ENCODE assay signal across 15 cellular contexts in the genomic region with DNA sequence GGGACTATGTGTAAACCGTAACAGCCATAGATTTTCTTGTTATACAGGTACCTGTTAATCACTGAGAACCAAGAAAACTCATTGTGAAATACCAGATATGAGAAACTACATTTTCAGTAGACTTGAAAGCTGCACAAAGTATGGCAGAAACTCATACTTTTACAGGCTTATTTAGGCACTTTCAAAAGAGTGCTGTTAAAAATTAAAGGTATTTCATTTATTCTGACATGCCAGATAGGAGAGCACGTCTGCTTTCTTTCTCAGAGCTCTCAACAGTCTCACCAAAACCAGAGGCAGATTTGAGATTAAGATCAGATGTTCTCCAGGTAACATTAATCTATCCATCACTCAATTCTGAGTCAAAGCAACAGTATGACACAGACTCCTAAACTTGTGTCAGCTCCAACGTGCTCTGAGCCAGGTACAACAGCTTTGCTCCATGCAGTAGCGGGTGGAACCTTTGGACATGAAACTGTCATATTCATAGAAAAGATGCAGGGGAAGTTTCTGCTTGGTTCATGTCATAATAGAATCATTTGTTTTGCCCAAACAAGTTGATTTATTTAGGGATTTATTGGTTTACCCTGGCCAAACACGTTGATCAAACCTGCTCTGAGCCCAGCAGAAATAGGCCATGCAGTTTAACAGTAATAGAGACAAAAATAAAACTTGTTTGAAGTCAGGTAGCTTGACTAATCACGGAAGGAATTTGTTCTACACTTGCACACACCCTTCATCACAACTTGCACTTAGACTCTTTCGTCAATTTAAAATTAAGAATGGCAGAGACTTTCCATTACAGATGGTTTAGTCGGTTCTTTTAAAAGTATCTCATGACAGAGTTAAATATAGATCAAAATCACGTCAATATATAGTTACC. TPM values are rescaled to one million over a fixed set of nuclear protein-coding genes. Genes with fewer than 3 reads are reported as not detected.
DNase-seq lines count a peak whose midpoint lies in the region; ATAC-seq and TF ChIP-seq lines count a peak whose summit lies in the region.
"Had no signal": no experiment of that assay in that cellular context is flagged by ENCODE, and none has a peak within 500 bp of the region (broad histone marks: within the 10 kb centered on the region; RNA-seq: fewer than 3 reads in every experiment).

No MANE protein-coding gene starts in this region.

- H3K27me3 Mint-ChIP-seq in neural crest cell (ENCODE audit: low read depth), result no peaks in the 10 kb centered on the region

- ATAC-seq in GM18867 (IDR thresholded peaks at IDR 0.05; ENCODE audit: unreplicated experiment), result peak; percentile 75
- ATAC-seq in GM21619 (IDR thresholded peaks at IDR 0.05; ENCODE audit: unreplicated experiment), result peak; percentile 51
- peak; percentile 60 for ATAC-seq in HG03280 (IDR thresholded peaks at IDR 0.05; ENCODE audit: unreplicated experiment)
- no peak for ATAC-seq in HG03571 (IDR thresholded peaks at IDR 0.05; ENCODE audit: unreplicated experiment)
- ATAC-seq: left ventricle myocardium superior, natural killer cell had no signal

- peak overlapping the region; percentile 52 for H3K27ac Mint-ChIP-seq in neural crest cell (ENCODE audit: unreplicated experiment)
- H3K27ac Mint-ChIP-seq: CD14-positive monocyte, natural killer cell had no signal

- no peak overlapping the region for H3K4me3 Mint-ChIP-seq in neural crest cell
- H3K4me3 Mint-ChIP-seq: CD14-positive monocyte, natural killer cell had no signal

- no peaks in the 10 kb centered on the region for H3K36me3 Mint-ChIP-seq in neural crest cell (ENCODE audit: low read depth)
- H3K36me3 Mint-ChIP-seq: CD14-positive monocyte, natural killer cell had no signal

- no peak overlapping the region for H3K27ac ChIP-seq in coronary artery

- H3K4me3 ChIP-seq in coronary artery, result no peak overlapping the region

- H3K4me1 Mint-ChIP-seq in neural crest cell, result peaks cover 7% of the 10 kb centered on the region
- H3K4me1 Mint-ChIP-seq: natural killer cell had no signal

- DNase-seq in neural crest cell (ENCODE audit: low read depth, low spot score) (no peak), coronary artery (ENCODE audit: low spot score) (no peak), UCSD-AML1 (lab: John Stamatoyannopoulos, UW; ENCODE audit: unreplicated experiment) (no peak)
- DNase-seq in stimulated activated CD4-positive, alpha-beta T cell treated with anti-CD3 and anti-CD28 coated beads, Interleukin-12 subunit alpha, Interleukin-12 subunit beta, amount 100 ng/mL, for 4 hours, result no peak
- DNase-seq: activated CD4-positive, alpha-beta T cell treated with anti-CD3 and anti-CD28 coated beads for 4 hours; aorta; left ventricle myocardium superior; MM.1S; natural killer cell; NCI-H2171 treated with DMSO at 0.1 percent for 48 hours had no signal

- H3K9me3 Mint-ChIP-seq in neural crest cell, result peaks cover 2% of the 10 kb centered on the region
- H3K9me3 Mint-ChIP-seq: natural killer cell had no signal

- TF ChIP-seq CTCF in neural crest cell (conservative IDR thresholded peaks at IDR 0.05) (no peak), coronary artery (IDR thresholded peaks at IDR 0.05) (no peak)

RNA-seq across cellular contexts. Expression of a gene that starts 20.8 kb away (rescaled TPM):
- 39.2 and 41.1 TPM in 2 replicates for total RNA-seq in neural crest cell
